ENCODE assay signal across 8 cellular contexts in genomic region chr9:94783121-94783664, GRCh38. TPM values are rescaled to one million over a fixed set of nuclear protein-coding genes. Genes with fewer than 3 reads are reported as not detected.
DNase-seq lines count a peak whose midpoint lies in the region; ATAC-seq and TF ChIP-seq lines count a peak whose summit lies in the region.

No MANE protein-coding gene starts in this region.

- H3K4me3 ChIP-seq in Jurkat, Clone E6-1 (ENCODE audit: low read length): no peak overlapping the region
- H3K4me3 ChIP-seq in parathyroid adenoma (ENCODE audit: low read depth, low read length): peak overlapping the region; percentile 30

- no peak overlapping the region for H3K9ac ChIP-seq in parathyroid adenoma

- ATAC-seq in Right ventricle myocardium superior (ENCODE audit: poor library complexity) (peak; percentile 87), HG02852 (IDR thresholded peaks at IDR 0.05; ENCODE audit: unreplicated experiment) (no peak), HG02884 (IDR thresholded peaks at IDR 0.05; ENCODE audit: unreplicated experiment) (no peak)

- no peaks in the 10 kb centered on the region for H3K36me3 ChIP-seq in parathyroid adenoma (ENCODE audit: control insufficient read depth, insufficient read depth, low read length)

- no peaks in the 10 kb centered on the region for H3K79me2 ChIP-seq in parathyroid adenoma

- peak; percentile 62 for TF ChIP-seq CTCF in parathyroid adenoma (IDR thresholded peaks at IDR 0.05)

- H3K4me2 ChIP-seq in parathyroid adenoma (ENCODE audit: low read length): peak overlapping the region; percentile 11

- H3K4me1 ChIP-seq in parathyroid adenoma: peaks cover 2% of the 10 kb centered on the region

- H3K9me3 ChIP-seq in parathyroid adenoma (ENCODE audit: control insufficient read depth, low read length): no peaks in the 10 kb centered on the region

- peak overlapping the region; percentile 53 for H3K27ac ChIP-seq in parathyroid adenoma

- peak overlapping the region; percentile 40 for H2AFZ ChIP-seq in parathyroid adenoma

- DNase-seq in DMS153 treated with DMSO at 0.1 percent for 48 hours (lab: John Stamatoyannopoulos, UW; ENCODE audit: unreplicated experiment) (peak; percentile 93), OCI-M1 (lab: John Stamatoyannopoulos, UW) (peak; percentile 72), Right ventricle myocardium superior (peak; percentile 63)
- peak; percentile 17 for DNase-seq in Jurkat, Clone E6-1 (ENCODE audit: low read depth, low spot score)
- peak; percentile 19 for DNase-seq in activated naive CD4-positive, alpha-beta T cell treated with anti-CD3 and anti-CD28 coated beads, Interleukin-2, amount 50 U/mL, for 16 hours

- no peaks in the 10 kb centered on the region for H3K27me3 ChIP-seq in parathyroid adenoma (ENCODE audit: control insufficient read depth, insufficient read depth, low read length)

- intact Hi-C loops in Right ventricle myocardium superior (cut with DNase I): loop anchor here (5.0 to 10.0 kb wide), 2 partner anchors 98 to 224 kb away; no protein-coding TSS in a partner anchor

RNA-seq across cellular contexts. Expression of gene AOPEP, which starts 56.7 kb away (rescaled TPM):
- 6.7 TPM for polyA plus RNA-seq in Jurkat, Clone E6-1 (2012; ENCODE audit: insufficient read depth, insufficient read length)
- 158 TPM for total RNA-seq in Right ventricle myocardium superior

Comparison
In these comparisons a context has a peak if more than half of its experiments do, and no peak if none do; other contexts are left out.
1. DNase-seq: peak in every context shown above with its lines; median percentile 93 in DMS153 treated with DMSO at 0.1 percent for 48 hours; 72 in OCI-M1; 63 in Right ventricle myocardium superior; 19 in activated naive CD4-positive, alpha-beta T cell treated with anti-CD3 and anti-CD28 coated beads, Interleukin-2, amount 50 U/mL, for 16 hours; 17 in Jurkat, Clone E6-1.